Comparison of ENCODE assay signal across 24 cellular contexts in the genomic region with DNA sequence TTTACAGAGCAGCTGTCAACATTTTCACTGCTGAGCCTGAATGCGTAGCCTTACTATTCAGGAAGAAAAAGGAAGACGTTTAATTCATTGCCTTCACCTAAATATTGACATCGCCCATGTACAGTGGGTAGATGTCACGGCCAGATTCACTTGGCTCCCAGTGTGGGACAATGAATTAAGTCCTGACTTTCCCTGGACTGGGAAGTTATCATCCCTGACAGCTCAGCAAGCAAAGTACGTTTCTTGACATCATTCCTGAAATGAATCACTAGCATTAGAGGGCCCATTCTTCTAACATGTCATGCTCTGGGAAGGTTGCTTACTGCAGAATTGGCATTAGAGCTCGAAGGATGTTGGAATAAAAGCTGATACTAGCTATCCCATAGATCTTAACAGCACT. TPM values are rescaled to one million over a fixed set of nuclear protein-coding genes. Genes with fewer than 3 reads are reported as not detected.
"Had no signal": no experiment of that assay in that cellular context is flagged by ENCODE, and none has a peak within 500 bp of the region (broad histone marks: within the 10 kb centered on the region; RNA-seq: fewer than 3 reads in every experiment).

No MANE protein-coding gene starts in this region.

- H3K4me3 ChIP-seq: esophagus squamous epithelium, hepatocyte, left ventricle myocardium inferior, lower lobe of right lung, pancreas, prostate gland, right lobe of liver, stomach had no signal

- H3K9me3 Mint-ChIP-seq: memory B cell; natural killer cell treated with Interleukin-12 subunit alpha and Interleukin-12 subunit beta and Interleukin-15 and Interleukin-18, amount 100 ng/mL, for 72 hours; stimulated activated naive B cell treated with anti-CD40 and anti-IgM and Interleukin-4, amounts not matched to agents 10 μg/mL and 1 μg/mL and 100 μg/mL, for 72 hours; type B pancreatic cell had no signal

- H3K4me1 Mint-ChIP-seq: memory B cell; stimulated activated naive B cell treated with anti-CD40 and anti-IgM and Interleukin-4, amounts not matched to agents 10 μg/mL and 1 μg/mL and 100 μg/mL, for 72 hours had no signal

- H3K36me3 ChIP-seq: esophagus squamous epithelium, left ventricle myocardium inferior, lower lobe of right lung, pancreas, prostate gland, right lobe of liver, stomach had no signal

- ATAC-seq: foreskin keratinocyte; left cardiac atrium; lower lobe of right lung; natural killer cell treated with Interleukin-12 subunit alpha and Interleukin-12 subunit beta and Interleukin-15 and Interleukin-18, amount 100 ng/mL, for 72 hours; pancreas; right lobe of liver; stimulated activated naive B cell treated with anti-CD40 and anti-IgM and Interleukin-4, amounts not matched to agents 10 μg/mL and 1 μg/mL and 100 μg/mL, for 72 hours had no signal

- H3K4me3 Mint-ChIP-seq: memory B cell; natural killer cell treated with Interleukin-12 subunit alpha and Interleukin-12 subunit beta and Interleukin-15 and Interleukin-18, amount 100 ng/mL, for 72 hours; stimulated activated naive B cell treated with anti-CD40 and anti-IgM and Interleukin-4, amounts not matched to agents 10 μg/mL and 1 μg/mL and 100 μg/mL, for 72 hours; type B pancreatic cell had no signal

- H2AFZ ChIP-seq: hepatocyte had no signal

- H3K9me3 ChIP-seq: esophagus squamous epithelium, left ventricle myocardium inferior, lower lobe of right lung, pancreas, prostate gland, right lobe of liver, stomach had no signal

- H3K27ac ChIP-seq: foreskin keratinocyte, hepatocyte, left ventricle myocardium inferior, lower lobe of right lung, pancreas, prostate gland, right lobe of liver, stomach had no signal

- FAIRE-seq: kidney, pancreas, urothelium cell line had no signal

- H3K4me2 ChIP-seq: hepatocyte had no signal

- DNase-seq: esophagus squamous epithelium; foreskin keratinocyte; kidney; left cardiac atrium; left ventricle myocardium inferior; lower lobe of right lung; midbrain; occipital lobe; pancreas; retina; right lobe of liver; stimulated activated CD4-positive, alpha-beta T cell treated with anti-CD3 and anti-CD28 coated beads, Interleukin-15, amount 100 ng/mL, for 24 hours; stimulated activated CD4-positive, alpha-beta T cell treated with anti-CD3 and anti-CD28 coated beads, Interleukin-1b, Interleukin-23, amount 100 ng/mL, for 48 hours; stimulated activated CD4-positive, alpha-beta T cell treated with anti-CD3 and anti-CD28 coated beads, Interleukin-4, amount 100 ng/mL, for 4 hours; stimulated activated naive B cell treated with anti-CD40 and anti-IgM and Interleukin-4, amounts not matched to agents 10 μg/mL and 1 μg/mL and 100 μg/mL, for 72 hours; stomach; substantia nigra had no signal

- H3K79me2 ChIP-seq: hepatocyte had no signal

- H3K27ac Mint-ChIP-seq: memory B cell; natural killer cell treated with Interleukin-12 subunit alpha and Interleukin-12 subunit beta and Interleukin-15 and Interleukin-18, amount 100 ng/mL, for 72 hours; stimulated activated naive B cell treated with anti-CD40 and anti-IgM and Interleukin-4, amounts not matched to agents 10 μg/mL and 1 μg/mL and 100 μg/mL, for 72 hours; type B pancreatic cell had no signal

- H3K36me3 Mint-ChIP-seq: memory B cell; natural killer cell treated with Interleukin-12 subunit alpha and Interleukin-12 subunit beta and Interleukin-15 and Interleukin-18, amount 100 ng/mL, for 72 hours; stimulated activated naive B cell treated with anti-CD40 and anti-IgM and Interleukin-4, amounts not matched to agents 10 μg/mL and 1 μg/mL and 100 μg/mL, for 72 hours; type B pancreatic cell had no signal

- H3K27me3 ChIP-seq: esophagus squamous epithelium, foreskin keratinocyte, hepatocyte, pancreas, right lobe of liver, stomach had no signal

- H3K4me1 ChIP-seq: esophagus squamous epithelium, foreskin keratinocyte, lower lobe of right lung, pancreas, prostate gland, right lobe of liver had no signal

RNA-seq across cellular contexts. Expression of a gene that starts 37.8 kb away (rescaled TPM):
- total RNA-seq: epithelial cell of proximal tubule; esophagus squamous epithelium; foreskin keratinocyte; hepatocyte; kidney; left cardiac atrium; left ventricle myocardium inferior; lower lobe of right lung; natural killer cell treated with Interleukin-12 subunit alpha and Interleukin-12 subunit beta and Interleukin-15 and Interleukin-18, amount 100 ng/mL, for 72 hours; occipital lobe; prostate gland; right lobe of liver; stomach had no signal
- polyA plus RNA-seq: foreskin keratinocyte, hepatocyte, pancreas, stomach had no signal
